ENCODE assay signal across 10 cellular contexts in genomic region chr10:90047243-90047729, GRCh38.
DNase-seq lines count a peak whose midpoint lies in the region; ATAC-seq and TF ChIP-seq lines count a peak whose summit lies in the region.
"Had no signal": no experiment of that assay in that cellular context is flagged by ENCODE, and none has a peak within 500 bp of the region (broad histone marks: within the 10 kb centered on the region; RNA-seq: fewer than 3 reads in every experiment).

No MANE protein-coding gene starts in this region.

- no peaks in the 10 kb centered on the region for H3K27me3 ChIP-seq in Peyer's patch
- H3K27me3 ChIP-seq: SJSA1 had no signal

- peak; percentile 89 for ATAC-seq in GM18505 (IDR thresholded peaks at IDR 0.05; ENCODE audit: unreplicated experiment)
- peak; percentile 81 for ATAC-seq in GM21367 (IDR thresholded peaks at IDR 0.05; ENCODE audit: unreplicated experiment)
- ATAC-seq in HG03097 (IDR thresholded peaks at IDR 0.05; ENCODE audit: low FRiP score, unreplicated experiment) = peak; percentile 90

- no peak overlapping the region for H3K27ac ChIP-seq in Peyer's patch
- H3K27ac ChIP-seq: SJSA1 had no signal

- DNase-seq in NOMO-1 treated with dmso at 0.1 percent for 144 hours (lab: John Stamatoyannopoulos, UW; ENCODE audit: unreplicated experiment) (peak; percentile 66), nephron progenitor cell (no peak), Peyer's patch (no peak), NCI-H1048 (lab: John Stamatoyannopoulos, UW) (no peak), head of caudate nucleus (no peak)
- DNase-seq: activated T-cell treated with anti-CD3 and anti-CD28 coated beads, Interleukin-2, amount 50 U/mL, for 1 hour had no signal

- peaks cover 25% of the 10 kb centered on the region for H3K9me3 Mint-ChIP-seq in nephron progenitor cell

- no peaks in the 10 kb centered on the region for H3K36me3 ChIP-seq in Peyer's patch
- H3K36me3 ChIP-seq: SJSA1 had no signal

- no peak overlapping the region for H3K4me3 Mint-ChIP-seq in nephron progenitor cell

- no peak overlapping the region for H3K27ac Mint-ChIP-seq in nephron progenitor cell

- TF ChIP-seq CTCF in nephron progenitor cell (IDR thresholded peaks at IDR 0.05) = no peak
- no peak for TF ChIP-seq CTCF in Peyer's patch (IDR thresholded peaks at IDR 0.05)

- H3K4me1 ChIP-seq in Peyer's patch = no peaks in the 10 kb centered on the region
- H3K4me1 ChIP-seq: SJSA1 had no signal

- H3K27me3 Mint-ChIP-seq in nephron progenitor cell (ENCODE audit: low read depth, poor library complexity) = no peaks in the 10 kb centered on the region

- H3K4me1 Mint-ChIP-seq in nephron progenitor cell = no peaks in the 10 kb centered on the region

- peaks cover 7% of the 10 kb centered on the region for H3K36me3 Mint-ChIP-seq in nephron progenitor cell (ENCODE audit: low read depth)

- intact Hi-C loops in head of caudate nucleus (cut with DNase I) = no loop called here

- TF ChIP-seq POLR2A in GM18505 (IDR thresholded peaks at IDR 0.05; ENCODE audit: borderline replicate concordance, extremely low read depth, insufficient read depth, insufficient read length) (no peak), Peyer's patch (IDR thresholded peaks at IDR 0.05) (no peak)

- no peak overlapping the region for H3K4me3 ChIP-seq in Peyer's patch
- H3K4me3 ChIP-seq: SJSA1 had no signal

- no peaks in the 10 kb centered on the region for H3K9me3 ChIP-seq in Peyer's patch
- H3K9me3 ChIP-seq: SJSA1 had no signal
